ENCODE assay signal across 9 cellular contexts in genomic region chr4:124828382-124828781, GRCh38.
"Had no signal": no experiment of that assay in that cellular context is flagged by ENCODE, and none has a peak within 500 bp of the region (broad histone marks: within the 10 kb centered on the region; RNA-seq: fewer than 3 reads in every experiment).

No MANE protein-coding gene starts in this region.

- H3K27ac Mint-ChIP-seq: GM23338, H9, HFFc6 had no signal

- H3K4me1 Mint-ChIP-seq: GM23338, H9 had no signal

- H3K27ac ChIP-seq: GM23248 had no signal

- ATAC-seq: GM23338, HCT116 had no signal

- DNase-seq: GM23248, GOT3, H7, H9, HCEC 1CT, HFFc6 had no signal

- H3K36me3 ChIP-seq: HAP-1 had no signal

- H2AFZ ChIP-seq: GM23248, GM23338 had no signal

- H3K9ac ChIP-seq: GM23248 had no signal

- H3K9me3 Mint-ChIP-seq: HFFc6 had no signal

- H3K4me1 ChIP-seq: HAP-1 had no signal

- H3K4me2 ChIP-seq: GM23338 had no signal

- H3K4me3 ChIP-seq: GM23248, GM23338, HAP-1 had no signal

- H3K9me3 ChIP-seq: HAP-1 had no signal

- H3K4me3 Mint-ChIP-seq: GM23338, H9, HFFc6 had no signal
